Comparison of ENCODE assay signal across 1 cellular context in the genomic region with DNA sequence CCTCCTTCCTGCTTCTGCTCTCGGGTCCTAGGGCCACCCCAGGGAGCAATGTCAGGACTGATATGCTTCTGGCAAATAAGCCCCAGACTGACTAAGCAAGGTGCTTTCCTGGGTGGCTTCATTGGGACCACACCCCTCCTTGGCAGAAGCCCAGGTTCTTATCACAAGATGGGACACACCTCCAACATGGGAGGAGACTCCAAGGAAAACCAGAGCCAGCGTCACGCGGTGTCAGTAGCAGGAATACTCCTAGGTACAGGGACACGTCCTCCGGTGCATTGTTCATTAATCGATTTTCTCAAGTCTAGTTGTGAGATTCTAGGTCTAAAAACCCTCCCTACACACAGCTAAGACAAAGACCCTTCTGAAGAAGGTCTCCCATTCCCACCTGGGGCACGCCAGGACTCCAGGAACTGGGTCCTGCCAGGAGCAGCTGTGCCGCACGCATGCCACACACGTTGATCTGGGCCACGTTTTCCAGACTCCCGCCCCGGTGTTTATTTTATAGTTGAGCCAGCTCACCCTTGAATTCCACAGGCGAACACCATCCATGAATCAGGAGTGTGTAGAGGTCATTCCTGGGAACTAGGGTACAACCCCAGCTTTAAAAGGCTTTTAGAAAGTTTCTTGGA.
TF ChIP-seq lines count a peak whose summit lies in the region.

No MANE protein-coding gene starts in this region.

TF ChIP-seq in SK-N-SH, 30 proteins besides CTCF, POLR2A, EP300 and RAD21 (continued from another document):
- TF ChIP-seq, protein P1, sequence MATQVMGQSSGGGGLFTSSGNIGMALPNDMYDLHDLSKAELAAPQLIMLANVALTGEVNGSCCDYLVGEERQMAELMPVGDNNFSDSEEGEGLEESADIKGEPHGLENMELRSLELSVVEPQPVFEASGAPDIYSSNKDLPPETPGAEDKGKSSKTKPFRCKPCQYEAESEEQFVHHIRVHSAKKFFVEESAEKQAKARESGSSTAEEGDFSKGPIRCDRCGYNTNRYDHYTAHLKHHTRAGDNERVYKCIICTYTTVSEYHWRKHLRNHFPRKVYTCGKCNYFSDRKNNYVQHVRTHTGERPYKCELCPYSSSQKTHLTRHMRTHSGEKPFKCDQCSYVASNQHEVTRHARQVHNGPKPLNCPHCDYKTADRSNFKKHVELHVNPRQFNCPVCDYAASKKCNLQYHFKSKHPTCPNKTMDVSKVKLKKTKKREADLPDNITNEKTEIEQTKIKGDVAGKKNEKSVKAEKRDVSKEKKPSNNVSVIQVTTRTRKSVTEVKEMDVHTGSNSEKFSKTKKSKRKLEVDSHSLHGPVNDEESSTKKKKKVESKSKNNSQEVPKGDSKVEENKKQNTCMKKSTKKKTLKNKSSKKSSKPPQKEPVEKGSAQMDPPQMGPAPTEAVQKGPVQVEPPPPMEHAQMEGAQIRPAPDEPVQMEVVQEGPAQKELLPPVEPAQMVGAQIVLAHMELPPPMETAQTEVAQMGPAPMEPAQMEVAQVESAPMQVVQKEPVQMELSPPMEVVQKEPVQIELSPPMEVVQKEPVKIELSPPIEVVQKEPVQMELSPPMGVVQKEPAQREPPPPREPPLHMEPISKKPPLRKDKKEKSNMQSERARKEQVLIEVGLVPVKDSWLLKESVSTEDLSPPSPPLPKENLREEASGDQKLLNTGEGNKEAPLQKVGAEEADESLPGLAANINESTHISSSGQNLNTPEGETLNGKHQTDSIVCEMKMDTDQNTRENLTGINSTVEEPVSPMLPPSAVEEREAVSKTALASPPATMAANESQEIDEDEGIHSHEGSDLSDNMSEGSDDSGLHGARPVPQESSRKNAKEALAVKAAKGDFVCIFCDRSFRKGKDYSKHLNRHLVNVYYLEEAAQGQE (IDR thresholded peaks at IDR 0.05; ENCODE audit: low read depth, low read length) = no peak
- no peak for TF ChIP-seq JUND (IDR thresholded peaks at IDR 0.05)
- TF ChIP-seq CHD2 (IDR thresholded peaks at IDR 0.05; ENCODE audit: low read length, partially characterized antibody) = no peak
- no peak for TF ChIP-seq EZH2phosphoT487 (IDR thresholded peaks at IDR 0.05; ENCODE audit: borderline replicate concordance, low read depth)
- no peak for TF ChIP-seq POLR2AphosphoS5 (IDR thresholded peaks at IDR 0.05; ENCODE audit: low read depth, low read length)
